Comparison of ENCODE assay signal across 1 cellular context in genomic region chr7:17782216-17782549, GRCh38.
A peak's percentile ranks its signal among the peaks of the same experiment; 100 is the strongest.
TF ChIP-seq lines count a peak whose summit lies in the region.

No MANE protein-coding gene starts in this region.

TF ChIP-seq in A549, 52 proteins besides CTCF, POLR2A, EP300 and RAD21 (continued from another document):
- TF ChIP-seq, protein P1, sequence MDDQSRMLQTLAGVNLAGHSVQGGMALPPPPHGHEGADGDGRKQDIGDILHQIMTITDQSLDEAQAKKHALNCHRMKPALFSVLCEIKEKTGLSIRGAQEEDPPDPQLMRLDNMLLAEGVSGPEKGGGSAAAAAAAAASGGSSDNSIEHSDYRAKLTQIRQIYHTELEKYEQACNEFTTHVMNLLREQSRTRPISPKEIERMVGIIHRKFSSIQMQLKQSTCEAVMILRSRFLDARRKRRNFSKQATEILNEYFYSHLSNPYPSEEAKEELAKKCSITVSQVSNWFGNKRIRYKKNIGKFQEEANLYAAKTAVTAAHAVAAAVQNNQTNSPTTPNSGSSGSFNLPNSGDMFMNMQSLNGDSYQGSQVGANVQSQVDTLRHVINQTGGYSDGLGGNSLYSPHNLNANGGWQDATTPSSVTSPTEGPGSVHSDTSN (IDR thresholded peaks at IDR 0.05): no peak
- no peak for TF ChIP-seq SMC3 (IDR thresholded peaks at IDR 0.05)
- no peak for TF ChIP-seq POLR2AphosphoS2 (conservative IDR thresholded peaks at IDR 0.05; ENCODE audit: low read length)
- no peak for TF ChIP-seq JUN (IDR thresholded peaks at IDR 0.05)
- TF ChIP-seq, protein P2, sequence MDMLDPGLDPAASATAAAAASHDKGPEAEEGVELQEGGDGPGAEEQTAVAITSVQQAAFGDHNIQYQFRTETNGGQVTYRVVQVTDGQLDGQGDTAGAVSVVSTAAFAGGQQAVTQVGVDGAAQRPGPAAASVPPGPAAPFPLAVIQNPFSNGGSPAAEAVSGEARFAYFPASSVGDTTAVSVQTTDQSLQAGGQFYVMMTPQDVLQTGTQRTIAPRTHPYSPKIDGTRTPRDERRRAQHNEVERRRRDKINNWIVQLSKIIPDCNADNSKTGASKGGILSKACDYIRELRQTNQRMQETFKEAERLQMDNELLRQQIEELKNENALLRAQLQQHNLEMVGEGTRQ (IDR thresholded peaks at IDR 0.05): no peak
- no peak for TF ChIP-seq MAFK (IDR thresholded peaks at IDR 0.05; ENCODE audit: partially characterized antibody)
- no peak for TF ChIP-seq CHD2 (IDR thresholded peaks at IDR 0.05; ENCODE audit: low read length, partially characterized antibody)
- 0 out of 2 replicates have a peak, but pooled peaks have one; percentile 55 for TF ChIP-seq EHF (CRISPR knock-in tag; IDR thresholded peaks at IDR 0.05)
- TF ChIP-seq CEBPB (IDR thresholded peaks at IDR 0.05): no peak
- TF ChIP-seq FOSL2 (IDR thresholded peaks at IDR 0.05): no peak
- no peak for TF ChIP-seq FOSL2 (CRISPR knock-in tag; IDR thresholded peaks at IDR 0.05)
- TF ChIP-seq MAZ (IDR thresholded peaks at IDR 0.05; ENCODE audit: borderline replicate concordance, low read depth, low read length): no peak
- no peak for TF ChIP-seq RFX5 (IDR thresholded peaks at IDR 0.05)
- TF ChIP-seq FOXS1 (CRISPR knock-in tag; IDR thresholded peaks at IDR 0.05): 0 out of 2 replicates have a peak, but pooled peaks have one; percentile 23
- TF ChIP-seq MYC (IDR thresholded peaks at IDR 0.05; ENCODE audit: borderline replicate concordance, low read length): no peak
- TF ChIP-seq PHF8 (IDR thresholded peaks at IDR 0.05; ENCODE audit: borderline replicate concordance, low read depth): no peak
